19 cellular contexts compared by ENCODE assay signal in genomic region chr3:126618021-126618420, GRCh38. TPM values are rescaled to one million over a fixed set of nuclear protein-coding genes. Genes with fewer than 3 reads are reported as not detected.
DNase-seq lines count a peak whose midpoint lies in the region; ATAC-seq and TF ChIP-seq lines count a peak whose summit lies in the region.
"Had no signal": no experiment of that assay in that cellular context is flagged by ENCODE, and none has a peak within 500 bp of the region (broad histone marks: within the 10 kb centered on the region; RNA-seq: fewer than 3 reads in every experiment).

No MANE protein-coding gene starts in this region.

- H3K27me3 ChIP-seq in BE2C: no peaks in the 10 kb centered on the region

- H3K4me1 Mint-ChIP-seq in effector memory CD8-positive, alpha-beta T cell (ENCODE audit: low read depth in 2 of 2): peaks cover 6 to 9% of the 10 kb centered on the region in 2 donors
- H3K4me1 Mint-ChIP-seq: CD4-positive, CD25-positive, alpha-beta regulatory T cell had no signal

- in situ Hi-C loops in astrocyte of the cerebellum (cut with HindIII; ENCODE audit: low sequenced_read_pairs): no loop called here

- no peak overlapping the region for H3K4me3 ChIP-seq in AG10803 (ENCODE audit: low read length)
- no peak overlapping the region for H3K4me3 ChIP-seq in astrocyte of the cerebellum (ENCODE audit: low read depth, low read length)
- H3K4me3 ChIP-seq in fibroblast of the aortic adventitia (ENCODE audit: low read depth, low read length): no peak overlapping the region
- H3K4me3 ChIP-seq in BE2C (ENCODE audit: low read depth, low read length): no peak overlapping the region
- H3K4me3 ChIP-seq: GM23338, PC-9 had no signal

- H3K36me3 Mint-ChIP-seq in effector memory CD8-positive, alpha-beta T cell (ENCODE audit: insufficient read depth): peaks cover 3% of the 10 kb centered on the region
- H3K36me3 Mint-ChIP-seq: CD4-positive, CD25-positive, alpha-beta regulatory T cell had no signal

- H3K27me3 Mint-ChIP-seq in effector memory CD8-positive, alpha-beta T cell: peaks cover 10 to 21% of the 10 kb centered on the region in 2 donors

- ATAC-seq in effector memory CD8-positive, alpha-beta T cell (replicated peaks): no peak
- ATAC-seq: GM23338 had no signal

- no peaks in the 10 kb centered on the region for H3K9me3 Mint-ChIP-seq in effector memory CD8-positive, alpha-beta T cell
- H3K9me3 Mint-ChIP-seq: CD4-positive, CD25-positive, alpha-beta regulatory T cell; GM23338 had no signal

- H3K36me3 ChIP-seq in BE2C: no peaks in the 10 kb centered on the region

- DNase-seq in AG10803 (ENCODE audit: low read depth) (peak; percentile 36), LHCN-M2 (ENCODE audit: low read depth) (peak; percentile 45), astrocyte of the cerebellum (ENCODE audit: low read depth) (peak; percentile 24), fibroblast of the aortic adventitia (ENCODE audit: low read depth) (peak; percentile 18), BE2C (no peak), T-helper 9 cell (no peak), SKM-1 (lab: John Stamatoyannopoulos, UW; ENCODE audit: unreplicated experiment) (no peak)
- DNase-seq in effector memory CD8-positive, alpha-beta T cell: no peak
- DNase-seq: CD4-positive, CD25-positive, alpha-beta regulatory T cell; KBM-7; NCI-H1048; NCI-H1436 treated with DMSO at 0.1 percent for 48 hours; NCI-H2029 treated with DMSO at 0.1 percent for 48 hours; NCI-H510A; NCI-H82; PC-9 had no signal

- no peaks in the 10 kb centered on the region for H3K9me3 ChIP-seq in BE2C

- H3K27ac Mint-ChIP-seq in effector memory CD8-positive, alpha-beta T cell: no peak overlapping the region
- H3K27ac Mint-ChIP-seq: CD4-positive, CD25-positive, alpha-beta regulatory T cell; GM23338 had no signal

- H3K4me1 ChIP-seq in BE2C: peaks cover 8% of the 10 kb centered on the region

- TF ChIP-seq CTCF in AG10803 (conservative IDR thresholded peaks at IDR 0.05; ENCODE audit: low read length) (no peak), astrocyte of the cerebellum (IDR thresholded peaks at IDR 0.05; ENCODE audit: low read depth, low read length, missing control alignments) (no peak), fibroblast of the aortic adventitia (IDR thresholded peaks at IDR 0.05; ENCODE audit: insufficient read depth, low read length) (no peak), BE2C (IDR thresholded peaks at IDR 0.05; ENCODE audit: low read depth, low read length) (no peak)

- H3K4me3 Mint-ChIP-seq in effector memory CD8-positive, alpha-beta T cell: no peak overlapping the region
- H3K4me3 Mint-ChIP-seq: CD4-positive, CD25-positive, alpha-beta regulatory T cell; GM23338 had no signal

RNA-seq across cellular contexts. Expression of gene TXNRD3, which starts 36.9 kb away (rescaled TPM):
- total RNA-seq in LHCN-M2 (2014; rRNA removed): 9.9 and 15.2 TPM in 2 replicates
- 14.1 TPM for polyA plus RNA-seq in LHCN-M2 (2012)
- total RNA-seq in fibroblast of the aortic adventitia (ENCODE audit: low replicate concordance): 13.2 and 27.9 TPM in 2 replicates
- 8.3 TPM for polyA plus RNA-seq in BE2C (2012; ENCODE audit: insufficient read depth, insufficient read length, low read depth)

RNA-seq across cellular contexts. Expression of gene C3orf22, which starts 59.3 kb away (rescaled TPM):
- total RNA-seq in LHCN-M2 (2014; rRNA removed): not detected in 2 replicates
- polyA plus RNA-seq in LHCN-M2 (2012): not detected
- total RNA-seq in fibroblast of the aortic adventitia (ENCODE audit: low replicate concordance): not detected in 2 replicates
- not detected for polyA plus RNA-seq in BE2C (2012; ENCODE audit: insufficient read depth, insufficient read length, low read depth)
- total RNA-seq: A673; CD4-positive, CD25-positive, alpha-beta regulatory T cell; GM23338; PC-9; SK-MEL-5 had no signal
- polyA plus RNA-seq: CD4-positive, CD25-positive, alpha-beta regulatory T cell; GM23338 had no signal

Comparison
In these comparisons a context has a peak if more than half of its experiments do, and no peak if none do; other contexts are left out.
1. DNase-seq: peak in AG10803 (single experiment), LHCN-M2 (single experiment), astrocyte of the cerebellum (single experiment) and fibroblast of the aortic adventitia (single experiment); none in effector memory CD8-positive, alpha-beta T cell (0 of 3), BE2C (single experiment), T-helper 9 cell (single experiment) and SKM-1 (single experiment).